21 cellular contexts compared by ENCODE assay signal in the genomic region with DNA sequence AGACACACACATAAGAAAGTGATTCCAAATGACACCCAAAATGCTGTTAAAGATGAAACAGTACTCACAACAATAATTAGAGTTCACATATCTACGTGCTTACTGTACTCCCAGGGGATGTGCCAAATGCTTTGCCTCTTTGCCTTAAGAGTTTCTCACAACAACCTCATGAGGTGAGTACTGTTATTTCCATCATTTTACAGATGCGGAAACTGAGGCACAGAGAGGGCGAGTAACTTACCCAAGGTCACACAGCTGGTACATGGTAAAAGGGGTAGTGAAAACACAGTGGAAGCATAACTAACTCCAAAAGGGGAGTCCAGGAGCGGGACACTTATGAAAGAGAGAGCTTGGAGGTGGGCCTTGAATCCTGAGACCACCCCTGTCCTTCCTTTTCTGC.
DNase-seq lines count a peak whose midpoint lies in the region; FAIRE-seq and TF ChIP-seq lines count a peak whose summit lies in the region.
"Had no signal": no experiment of that assay in that cellular context is flagged by ENCODE, and none has a peak within 500 bp of the region (broad histone marks: within the 10 kb centered on the region; RNA-seq: fewer than 3 reads in every experiment).

No MANE protein-coding gene starts in this region.

- TF ChIP-seq EP300 in H1 (IDR thresholded peaks at IDR 0.05; ENCODE audit: borderline replicate concordance in 1 of 2, low read depth in 2 of 2, low read length in 2 of 2): no peak

- H3K36me3 ChIP-seq in HEK293 (ENCODE audit: control insufficient read depth in 2 of 2, insufficient read depth in 1 of 2, low read length in 2 of 2) (no peaks in the 10 kb centered on the region), H1 (ENCODE audit: control insufficient read depth in 2 of 4, insufficient read depth in 4 of 4, low read length in 3 of 4) (no peaks in the 10 kb centered on the region)
- H3K36me3 ChIP-seq: BLaER1, HAP-1 had no signal

- H4K5ac ChIP-seq in H1 (ENCODE audit: insufficient read length, low read depth, low read length): no peak overlapping the region

- no peak overlapping the region for H4K91ac ChIP-seq in H1 (replicated peaks; ENCODE audit: insufficient read length, low read length)

- H3K23ac ChIP-seq in H1 (ENCODE audit: insufficient read length): no peak overlapping the region

- no peak overlapping the region for H2BK120ac ChIP-seq in H1 (replicated peaks; ENCODE audit: low read depth, low read length)

- H3K27ac ChIP-seq in HEK293 (ENCODE audit: extremely low read depth, low read depth, low read length): no peak overlapping the region
- no peak overlapping the region for H3K27ac ChIP-seq in H1 (ENCODE audit: low read depth, low read length)
- H3K27ac ChIP-seq: 22Rv1, BLaER1, C4-2B had no signal

- H3K27me3 ChIP-seq in H1 (replicated peaks in 1 of 4; ENCODE audit: control insufficient read depth in 3 of 4, extremely low read depth in 1 of 4, insufficient read depth in 3 of 4, low read length in 3 of 4): no peaks in the 10 kb centered on the region; a peak in 2 of 7 replicates
- H3K27me3 ChIP-seq: BLaER1 had no signal

- H3K9ac ChIP-seq in H1 (replicated peaks in 1 of 4; ENCODE audit: extremely low read depth in 1 of 4, low read depth in 3 of 4, low read length in 3 of 4): no peak overlapping the region
- H3K9ac ChIP-seq: BLaER1 had no signal

- no peak for TF ChIP-seq POLR2A in H1 (IDR thresholded peaks at IDR 0.05; ENCODE audit: control extremely low read depth in 1 of 2, low read depth in 2 of 2, low read length in 2 of 2)

- no peak overlapping the region for H3K18ac ChIP-seq in H1 (ENCODE audit: extremely low read depth, low read length)

- H2BK5ac ChIP-seq in H1 (ENCODE audit: low read depth, low read length): no peak overlapping the region

- TF ChIP-seq RAD21 in H1 (IDR thresholded peaks at IDR 0.05 in 1 of 2, conservative IDR thresholded peaks at IDR 0.05 in 1 of 2; ENCODE audit: low read depth in 2 of 2, low read length in 2 of 2): no peak

- TF ChIP-seq CTCF in HEK293 (tag by site-specific recombination; IDR thresholded peaks at IDR 0.05) (no peak), H1 (IDR thresholded peaks at IDR 0.05; ENCODE audit: control extremely low read depth in 1 of 3, insufficient read depth in 1 of 3, low read depth in 1 of 3, low read length in 3 of 3) (no peak)

- FAIRE-seq in H1 (lab: Jason Lieb, UNC): no peak
- FAIRE-seq: A204.1, GM12891, GM18507, H54 had no signal

- CTCF ChIA-PET in HEK293 (lab: Yijun Ruan, JAX) (interaction anchor here (0.7 kb wide), 1 partner anchor 308 kb away, joined by 3 read pairs; no protein-coding TSS in a partner anchor), H1 (lab: Charles Lee; ENCODE audit: partially characterized antibody) (interaction anchor here (0.6 to 2.1 kb wide), 5 partner anchors 12 to 731 kb away, joined by 3 to 7 read pairs (median 6); no protein-coding TSS in a partner anchor)

- H3K4me1 ChIP-seq in HEK293 (ENCODE audit: control insufficient read depth, insufficient read depth, low read length): no peaks in the 10 kb centered on the region
- H3K4me1 ChIP-seq in H1 (replicated peaks in 1 of 4; ENCODE audit: control insufficient read depth in 3 of 4, insufficient read depth in 4 of 4, low read length in 3 of 4): 0 out of 7 replicates have a peak, but pooled peaks cover 0 to 2% (median 0%) of the 10 kb centered on the region in 4 experiments
- H3K4me1 ChIP-seq: BLaER1, Caco-2, HAP-1 had no signal

- H4K8ac ChIP-seq in H1 (ENCODE audit: extremely low read depth, insufficient read depth, low read length): peak overlapping the region; percentile 73; the same call in 1 of the 2 replicates

- no peaks in the 10 kb centered on the region for H3K79me2 ChIP-seq in H1 (ENCODE audit: control insufficient read depth in 1 of 2, insufficient read depth in 2 of 2, low read length in 2 of 2)

- no peaks in the 10 kb centered on the region for H3K9me3 ChIP-seq in HEK293 (ENCODE audit: control insufficient read depth, insufficient read depth, low read depth, low read length)
- H3K9me3 ChIP-seq in H1 (ENCODE audit: insufficient read depth in 2 of 2, low read depth in 1 of 2, low read length in 1 of 2): no peaks in the 10 kb centered on the region
- H3K9me3 ChIP-seq: BLaER1, Caco-2, HAP-1 had no signal

- no peak overlapping the region for H3K14ac ChIP-seq in H1 (ENCODE audit: insufficient read length)

- no peaks in the 10 kb centered on the region for H4K20me1 ChIP-seq in H1 (replicated peaks in 1 of 2; ENCODE audit: control insufficient read depth in 1 of 2, insufficient read depth in 2 of 2, low read length in 2 of 2)

- no peak overlapping the region for H2BK15ac ChIP-seq in H1 (ENCODE audit: low read length)

- no peak overlapping the region for H2BK12ac ChIP-seq in H1 (ENCODE audit: low read depth, low read length)

- H2AK5ac ChIP-seq in H1 (ENCODE audit: low read depth, low read length): no peak overlapping the region

- no peak overlapping the region for H2BK20ac ChIP-seq in H1 (ENCODE audit: low read length)

- no peak overlapping the region for H3K4ac ChIP-seq in H1 (replicated peaks; ENCODE audit: insufficient read length, low read depth, low read length)

- no peaks in the 10 kb centered on the region; the same call in 1 of the 2 replicates for H3K23me2 ChIP-seq in H1 (ENCODE audit: low read depth, low read length)

- no peak overlapping the region for H3K4me2 ChIP-seq in H1 (ENCODE audit: insufficient read depth in 1 of 2, low read depth in 2 of 2, low read length in 2 of 2)
- H3K4me2 ChIP-seq: BLaER1, GM23338 had no signal

- 92% methylated on average over 4 of the region's 4 CpGs; no CpG with 5 or more reads in 1 of the 2 experiments for WGBS in H1 (ENCODE audit: extremely low coverage in 1 of 2, insufficient coverage in 1 of 2, insufficient read length in 1 of 2, insufficient replicate concordance in 2 of 2, low coverage in 1 of 2, low lambda C conversion rate in 2 of 2, missing lambda C conversion rate in 1 of 2), 2 experiments

- POLR2A ChIA-PET in HEK293 (lab: Yijun Ruan, JAX) (no interaction called here), H1 (lab: Charles Lee; ENCODE audit: partially characterized antibody) (no interaction called here)

- H3K79me1 ChIP-seq in H1 (ENCODE audit: low read depth, low read length): no peaks in the 10 kb centered on the region

- no peak overlapping the region for H2AFZ ChIP-seq in H1 (ENCODE audit: low read length)
- H2AFZ ChIP-seq: GM23338 had no signal

- no peak overlapping the region for H3K56ac ChIP-seq in H1 (replicated peaks; ENCODE audit: insufficient read length, low read depth, low read length)

- H3K4me3 ChIP-seq in HEK293 (ENCODE audit: low read depth, low read length) (no peak overlapping the region), H1 (ENCODE audit: extremely low read depth in 1 of 4, insufficient read depth in 2 of 4, low read depth in 3 of 4, low read length in 4 of 4) (no peak overlapping the region)
- H3K4me3 ChIP-seq: BLaER1, GM23338, HAP-1 had no signal

- DNase-seq in DMS79 (lab: John Stamatoyannopoulos, UW) (peak; percentile 21), DMS79 treated with DMSO at 0.1 percent for 48 hours (lab: John Stamatoyannopoulos, UW) (no peak), NCI-H2171 (lab: John Stamatoyannopoulos, UW) (peak; percentile 42), H1 (ENCODE audit: low read depth in 1 of 2, low spot score in 2 of 2) (no peak), NCI-H748 treated with DMSO at 0.1 percent for 48 hours (lab: John Stamatoyannopoulos, UW) (no peak), NCI-H1930 (lab: John Stamatoyannopoulos, UW) (no peak)
- DNase-seq: Caco-2; CD4-positive, CD25-positive, alpha-beta regulatory T cell; CD8-positive, alpha-beta T cell; DMS153; GF-D8 had no signal

TF ChIP-seq in HEK293, 187 proteins besides CTCF, POLR2A, EP300 and RAD21:
- no peak for TF ChIP-seq WT1 (tag by site-specific recombination; IDR thresholded peaks at IDR 0.05)
- peak; percentile 80 for TF ChIP-seq ZNF768 (tag by site-specific recombination; IDR thresholded peaks at IDR 0.05)
TF ChIP-seq in HEK293: peak in this region for 1.

TF ChIP-seq in H1, 55 proteins besides CTCF, POLR2A, EP300 and RAD21 (continues in another document):
- peak; percentile 72; the same call in 1 of the 2 replicates for TF ChIP-seq KDM1A (IDR thresholded peaks at IDR 0.05; ENCODE audit: borderline replicate concordance, low read length)

Comparison
In these comparisons a context has a peak if more than half of its experiments do, and no peak if none do; other contexts are left out.
1. DNase-seq: peak in DMS79 (single experiment) and NCI-H2171 (single experiment); none in DMS79 treated with DMSO at 0.1 percent for 48 hours (single experiment), H1 (0 of 2), NCI-H748 treated with DMSO at 0.1 percent for 48 hours (single experiment) and NCI-H1930 (0 of 2).